9 cellular contexts compared by ENCODE assay signal in the genomic region with DNA sequence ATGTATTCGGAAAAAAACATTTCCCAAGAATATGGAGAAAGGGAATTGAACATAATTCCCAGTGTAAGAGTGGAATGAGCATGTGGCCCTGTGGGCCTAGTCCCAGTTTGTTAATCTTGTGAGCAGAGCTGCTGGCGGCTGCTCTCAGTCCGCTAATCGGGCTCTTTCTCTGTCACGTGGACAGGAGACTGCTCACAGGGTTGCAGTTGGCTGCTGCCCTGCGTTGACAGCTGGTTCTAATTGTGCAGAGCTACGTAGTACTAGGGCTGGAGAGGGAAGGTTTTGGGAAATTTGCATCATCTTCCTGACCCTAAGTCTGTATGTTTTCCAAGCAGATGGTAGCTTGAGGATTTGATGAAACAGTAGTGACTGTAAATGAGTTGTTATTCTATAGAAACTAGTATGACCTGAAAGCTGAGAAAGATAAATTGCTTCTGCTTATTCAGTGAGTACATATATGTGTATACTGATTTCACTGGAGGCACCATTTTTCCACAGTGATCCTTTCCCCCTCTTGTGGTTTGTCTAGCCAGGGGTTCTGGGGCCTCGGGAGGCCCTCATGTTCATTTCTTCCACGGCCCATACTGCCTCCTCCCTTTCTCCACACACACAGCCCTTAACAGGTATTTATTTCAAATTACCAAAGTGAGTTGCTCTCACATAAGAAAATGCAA.
DNase-seq lines count a peak whose midpoint lies in the region; ATAC-seq, FAIRE-seq and TF ChIP-seq lines count a peak whose summit lies in the region.
"Had no signal": no experiment of that assay in that cellular context is flagged by ENCODE, and none has a peak within 500 bp of the region (broad histone marks: within the 10 kb centered on the region; RNA-seq: fewer than 3 reads in every experiment).

No MANE protein-coding gene starts in this region.

- H3K27ac ChIP-seq in IMR-90 (ENCODE audit: insufficient read depth, low read length): peak overlapping the region; percentile 79; the same call in 1 of the 2 replicates
- H3K27ac ChIP-seq in K562 (ENCODE audit: extremely low read depth, low read depth, low read length): no peak overlapping the region
- peak overlapping the region; percentile 5 for H3K27ac ChIP-seq in layer of hippocampus (ENCODE audit: low read depth, low read length)
- peak overlapping the region in 4 of 5 donors; percentile 58 to 83 (median 68) for H3K27ac ChIP-seq in stomach

- H3K79me1 ChIP-seq in IMR-90 (ENCODE audit: low read depth in 1 of 2, low read length in 2 of 2): 0 out of 4 replicates have a peak, but pooled peaks cover 0 to 4% of the 10 kb centered on the region in 2 experiments

- H4K20me1 ChIP-seq in IMR-90 (ENCODE audit: insufficient read depth, low read length): no peaks in the 10 kb centered on the region
- H4K20me1 ChIP-seq in K562 (replicated peaks; ENCODE audit: control insufficient read depth, insufficient read depth, low read length): no peaks in the 10 kb centered on the region

- H3K4ac ChIP-seq in IMR-90 (ENCODE audit: low read depth, low read length): peak overlapping the region; percentile 81; the same call in 1 of the 2 replicates

- peak; percentile 98 for ATAC-seq in IMR-90 (ENCODE audit: low read depth)
- ATAC-seq in K562: peak; percentile 77
- ATAC-seq in GM18870 (IDR thresholded peaks at IDR 0.05; ENCODE audit: unreplicated experiment): no peak

- intact Hi-C loops in IMR-90 (cut with micrococcal nuclease): no loop called here
- intact Hi-C loops in K562 (cut with micrococcal nuclease): no loop called here
- intact Hi-C loops in stomach (cut with DNase I; ENCODE audit: low total_unique reads): no loop called here

- peak overlapping the region; percentile 37; the same call in 1 of the 2 replicates for H4K91ac ChIP-seq in IMR-90 (ENCODE audit: insufficient read depth, low read depth, low read length)

- peak overlapping the region; percentile 4 to 69; a peak in 1 of 4 replicates for H4K8ac ChIP-seq in IMR-90 (ENCODE audit: low read depth in 2 of 2, low read length in 2 of 2)

- peak overlapping the region; percentile 91 for H2BK20ac ChIP-seq in IMR-90 (ENCODE audit: low read depth, low read length)

- TF ChIP-seq POLR2A in IMR-90 (IDR thresholded peaks at IDR 0.05; ENCODE audit: low read depth, low read length) (no peak), K562 (conservative IDR thresholded peaks at IDR 0.05) (no peak), stomach (IDR thresholded peaks at IDR 0.05) (no peak)

- peak overlapping the region; percentile 88 for H2BK120ac ChIP-seq in IMR-90 (ENCODE audit: low read depth, low read length)

- H3K14ac ChIP-seq in IMR-90 (replicated peaks; ENCODE audit: low read depth, low read length): peak overlapping the region; percentile 82

- TF ChIP-seq RAD21 in IMR-90 (IDR thresholded peaks at IDR 0.05; ENCODE audit: low read length): no peak
- no peak for TF ChIP-seq RAD21 in K562 (CRISPR knock-in tag; conservative IDR thresholded peaks at IDR 0.05 in 1 of 2, IDR thresholded peaks at IDR 0.05 in 1 of 2)

- no peak overlapping the region for H3K9ac ChIP-seq in IMR-90 (ENCODE audit: low read depth, low read length)
- H3K9ac ChIP-seq in K562 (ENCODE audit: insufficient read depth in 1 of 2, low read depth in 2 of 2, low read length in 2 of 2): no peak overlapping the region

- H3K4me1 ChIP-seq in IMR-90 (ENCODE audit: control insufficient read depth, insufficient read depth, low read length) (peaks cover 11% of the 10 kb centered on the region), K562 (replicated peaks in 1 of 2; ENCODE audit: control insufficient read depth in 2 of 2, insufficient read depth in 2 of 2, low read length in 2 of 2) (0 out of 5 replicates have a peak, but pooled peaks cover 0 to 2% of the 10 kb centered on the region in 2 experiments), stomach (peaks cover 0 to 26% (median 16%) of the 10 kb centered on the region in 4 donors)

- peak overlapping the region; percentile 66 for H2AK9ac ChIP-seq in IMR-90 (replicated peaks; ENCODE audit: low read depth, low read length, poor library complexity)

- POLR2A ChIA-PET in IMR-90 (lab: Charles Lee; ENCODE audit: unreplicated experiment): no interaction called here
- POLR2A ChIA-PET in K562 (lab: Yijun Ruan, JAX): interaction anchor here (0.6 to 1.3 kb wide), 5 partner anchors 8 to 151 kb away, joined by 3 read pairs; no protein-coding TSS in a partner anchor

- H2AK5ac ChIP-seq in IMR-90 (ENCODE audit: low read depth, low read length): no peak overlapping the region

- TF ChIP-seq CTCF in IMR-90 (conservative IDR thresholded peaks at IDR 0.05; ENCODE audit: low read depth, low read length) (no peak), K562 (IDR thresholded peaks at IDR 0.05 in 2 of 3, conservative IDR thresholded peaks at IDR 0.05 in 1 of 3; ENCODE audit: insufficient read depth in 2 of 3, low read depth in 1 of 3, low read length in 3 of 3) (no peak), stomach (IDR thresholded peaks at IDR 0.05) (no peak)

- H3K79me2 ChIP-seq in K562 (ENCODE audit: control insufficient read depth, insufficient read depth, low read length): no peaks in the 10 kb centered on the region

- CTCF ChIA-PET in IMR-90 (lab: Yijun Ruan, JAX): no interaction called here
- CTCF ChIA-PET in K562 (lab: Yijun Ruan, JAX; ENCODE audit: low intra/inter-chr PET ratio): no interaction called here

- peak; percentile 100 for DNase-seq in IMR-90
- DNase-seq in K562 (ENCODE audit: extremely low read depth in 1 of 4, low spot score in 3 of 4): peak in 2 of 4 experiments; percentile 18 to 21
- DNase-seq in stomach: peak; percentile 47
- no peak for DNase-seq in NCI-H187 (lab: John Stamatoyannopoulos, UW)
- no peak for DNase-seq in activated CD4-positive, CD25-positive, alpha-beta regulatory T cell (lab: John Stamatoyannopoulos, UW)
- DNase-seq in activated effector memory CD4-positive, alpha-beta T cell treated with anti-CD3 and anti-CD28 coated beads, Interleukin-2, amount 50 U/mL, for 16 hours: no peak

- dilution Hi-C loops in IMR-90 (cut with HindIII; ENCODE audit: low sequenced_read_pairs, unreplicated experiment): no loop called here

- H3K18ac ChIP-seq in IMR-90 (ENCODE audit: low read depth, low read length): peak overlapping the region; percentile 89; the same call in 1 of the 2 replicates

- H3K4me3 ChIP-seq in IMR-90 (ENCODE audit: insufficient read depth, low read depth, low read length) (no peak overlapping the region), K562 (no peak overlapping the region), stomach (no peak overlapping the region)

- peak overlapping the region; percentile 45 for H2BK5ac ChIP-seq in IMR-90 (ENCODE audit: low read depth, low read length, poor library complexity, severe bottlenecking)

- H3K4me2 ChIP-seq in IMR-90 (ENCODE audit: low read depth, low read length) (no peak overlapping the region), K562 (ENCODE audit: insufficient read depth, low read length) (no peak overlapping the region)

- peaks cover 9% of the 10 kb centered on the region for H3K9me1 ChIP-seq in IMR-90 (ENCODE audit: insufficient read depth, low read length)
- no peaks in the 10 kb centered on the region for H3K9me1 ChIP-seq in K562 (ENCODE audit: control insufficient read depth, insufficient read depth, low read length)

- BruUV-seq in IMR-90 (replicated peaks; lab: Mats Ljungman, UMichigan): no TSS peak
- BruUV-seq in K562 (replicated peaks; lab: Mats Ljungman, UMichigan): no TSS peak

- TF ChIP-seq EP300 in K562 (IDR thresholded peaks at IDR 0.05; ENCODE audit: low read length): 0 out of 2 replicates have a peak, but pooled peaks have one; percentile 8
- peak; percentile 70 for TF ChIP-seq EP300 in stomach (IDR thresholded peaks at IDR 0.05)

- no peaks in the 10 kb centered on the region for H3K9me3 ChIP-seq in IMR-90 (ENCODE audit: control insufficient read depth, insufficient read depth, low read length)
- H3K9me3 ChIP-seq in K562 (replicated peaks; ENCODE audit: control insufficient read depth, insufficient read depth, low read depth, low read length): no peaks in the 10 kb centered on the region
- no peaks in the 10 kb centered on the region for H3K9me3 ChIP-seq in stomach

- 0 out of 2 replicates have a peak overlapping the region, but pooled peaks have one; percentile 77 for H3K23ac ChIP-seq in IMR-90 (ENCODE audit: low read depth, low read length)

- 0 out of 3 replicates have a peak overlapping the region, but pooled peaks have one; percentile 82 for H2BK15ac ChIP-seq in IMR-90 (ENCODE audit: low read depth, low read length)

- H3K27me3 ChIP-seq in IMR-90 (ENCODE audit: control insufficient read depth, insufficient read depth, low read length) (no peaks in the 10 kb centered on the region), K562 (ENCODE audit: control insufficient read depth in 2 of 2, insufficient read depth in 2 of 2, low read length in 2 of 2) (peaks cover 6 to 11% of the 10 kb centered on the region in 2 experiments; a peak in 4 of 5 replicates), layer of hippocampus (ENCODE audit: control insufficient read depth, insufficient read depth, low read length) (no peaks in the 10 kb centered on the region), stomach (no peaks in the 10 kb centered on the region)

- H3K36me3 ChIP-seq in IMR-90 (ENCODE audit: control insufficient read depth, insufficient read depth, low read length) (no peaks in the 10 kb centered on the region), K562 (ENCODE audit: control insufficient read depth, insufficient read depth, low read length) (no peaks in the 10 kb centered on the region), stomach (no peaks in the 10 kb centered on the region)

- 4% methylated on average over 4 of the region's 9 CpGs; no CpG with 5 or more reads in 1 of the 2 experiments for WGBS in IMR-90 (ENCODE audit: extremely low coverage in 2 of 2, insufficient read length in 1 of 2), 2 experiments
- 5% methylated on average over 9 of the region's 9 CpGs for WGBS in K562 (ENCODE audit: insufficient coverage, low coverage, missing lambda C conversion rate)
- 51 to 73% (median 64%) methylated on average over 9 of the region's 9 CpGs for WGBS in stomach, 5 donors

- in situ Hi-C loops in IMR-90 (cut with MboI; ENCODE audit: low sequenced_read_pairs) (no loop called here), K562 (cut with MboI) (no loop called here)

- FAIRE-seq in K562 (lab: Jason Lieb, UNC): no peak
- FAIRE-seq: GM18507 had no signal

- peak overlapping the region; percentile 33 for H2AFZ ChIP-seq in IMR-90 (replicated peaks; ENCODE audit: low read length, poor library complexity)
- H2AFZ ChIP-seq in K562 (ENCODE audit: low read depth, low read length): no peak overlapping the region

- H4K5ac ChIP-seq in IMR-90 (ENCODE audit: low read depth, low read length): no peak overlapping the region

- no peak overlapping the region for H3K56ac ChIP-seq in IMR-90 (ENCODE audit: extremely low read depth, insufficient read depth, low read length)

TF ChIP-seq in IMR-90, 13 proteins besides CTCF, POLR2A, EP300 and RAD21 (continues in another document):
- TF ChIP-seq FOS (IDR thresholded peaks at IDR 0.05; ENCODE audit: low read depth, low read length): peak; percentile 42; the same call in 1 of the 2 replicates
- peak; percentile 54; the same call in 1 of the 2 replicates for TF ChIP-seq MXI1 (IDR thresholded peaks at IDR 0.05; ENCODE audit: borderline replicate concordance, low read depth, low read length)

TF ChIP-seq in K562, 482 proteins besides CTCF, POLR2A, EP300 and RAD21 (continues in another document):
- TF ChIP-seq CEBPG (CRISPR knock-in tag; IDR thresholded peaks at IDR 0.05) (no peak), CEBPG (tag; conservative IDR thresholded peaks at IDR 0.05 in 1 of 2, IDR thresholded peaks at IDR 0.05 in 1 of 2) (peak in 1 of 2 experiments; percentile 18; a peak in 1 of 4 replicates)

Comparison
In these comparisons a context has a peak if more than half of its experiments do, and no peak if none do; other contexts are left out.
1. DNase-seq: peak in IMR-90 (single experiment) and stomach (single experiment); none in NCI-H187 (0 of 2), activated CD4-positive, CD25-positive, alpha-beta regulatory T cell (0 of 4) and activated effector memory CD4-positive, alpha-beta T cell treated with anti-CD3 and anti-CD28 coated beads, Interleukin-2, amount 50 U/mL, for 16 hours (single experiment).